In genomic region chr5:120464627-120465280, GRCh38 we compare ENCODE assay signal across 8 cellular contexts. TPM values are rescaled to one million over a fixed set of nuclear protein-coding genes. Genes with fewer than 3 reads are reported as not detected.
DNase-seq lines count a peak whose midpoint lies in the region; ATAC-seq and TF ChIP-seq lines count a peak whose summit lies in the region.

No MANE protein-coding gene starts in this region.

- ATAC-seq in right cardiac atrium (peak; percentile 77 to 78), GM18867 (IDR thresholded peaks at IDR 0.05; ENCODE audit: unreplicated experiment) (no peak)

- TF ChIP-seq CTCF in Calu3 (IDR thresholded peaks at IDR 0.05; ENCODE audit: unreplicated experiment) (no peak), adrenal gland (IDR thresholded peaks at IDR 0.05) (no peak)

- peaks cover 26% of the 10 kb centered on the region for H3K36me3 Mint-ChIP-seq in Calu3 (ENCODE audit: insufficient read depth, unreplicated experiment)

- BruUV-seq in Calu3 (replicated peaks; lab: Mats Ljungman, UMichigan) = no TSS peak

- H3K27ac ChIP-seq in adrenal gland (peak overlapping the region in 3 of 5 donors; percentile 19 to 72 (median 60)), right cardiac atrium (ENCODE audit: low read length) (peak overlapping the region; percentile 16)

- H3K4me1 Mint-ChIP-seq in Calu3 (ENCODE audit: low read depth, unreplicated experiment) = no peaks in the 10 kb centered on the region

- peak; percentile 34 for DNase-seq in Calu3
- DNase-seq in HPDE6-E6E7 (ENCODE audit: extremely low spot score) = peak; percentile 11
- DNase-seq in adrenal gland = peak; percentile 14 to 55 (median 36)
- DNase-seq in right cardiac atrium = peak; percentile 38 to 81 (median 76)
- DNase-seq in putamen (ENCODE audit: low spot score) = peak; percentile 21
- no peak for DNase-seq in stimulated activated naive CD4-positive, alpha-beta T cell treated with Interleukin-2 at 50 U/mL for 16 hours (lab: John Stamatoyannopoulos, UW)
- DNase-seq in activated naive CD4-positive, alpha-beta T cell treated with Interleukin-2 at 50 U/mL for 16 hours = no peak

- intact Hi-C loops in Calu3 (cut with micrococcal nuclease; ENCODE audit: unreplicated experiment) = no loop called here
- intact Hi-C loops in adrenal gland (cut with DNase I) = loop anchor here in 1 of 2 donors (5.0 kb wide), 1 partner anchor 522 kb away; no protein-coding TSS in a partner anchor
- intact Hi-C loops in right cardiac atrium (cut with DNase I) = loop anchor here (5.0 to 10.0 kb wide), 3 partner anchors 410 to 527 kb away; no protein-coding TSS in a partner anchor

- H3K4me1 ChIP-seq in adrenal gland (replicated peaks in 1 of 2) (peaks cover 0 to 12% of the 10 kb centered on the region in 2 donors), right cardiac atrium (ENCODE audit: control insufficient read depth, insufficient read depth, low read length) (no peaks in the 10 kb centered on the region)

- no peaks in the 10 kb centered on the region for H3K9me3 Mint-ChIP-seq in Calu3 (ENCODE audit: low read depth, unreplicated experiment)

- no peaks in the 10 kb centered on the region for H3K27me3 Mint-ChIP-seq in Calu3 (ENCODE audit: unreplicated experiment)

- H3K36me3 ChIP-seq in adrenal gland (replicated peaks in 1 of 2) = no peaks in the 10 kb centered on the region

- CTCF ChIA-PET in Calu3 (lab: Charles Lee) = no interaction called here

- peak overlapping the region; percentile 95 for H3K4me3 Mint-ChIP-seq in Calu3 (ENCODE audit: low read depth, unreplicated experiment)

- no peaks in the 10 kb centered on the region for H3K9me3 ChIP-seq in adrenal gland (replicated peaks in 1 of 3)
- H3K9me3 ChIP-seq in right cardiac atrium (ENCODE audit: control insufficient read depth, low read length) = no peaks in the 10 kb centered on the region

- H3K27me3 ChIP-seq in adrenal gland (no peaks in the 10 kb centered on the region), right cardiac atrium (ENCODE audit: control insufficient read depth, insufficient read depth) (no peaks in the 10 kb centered on the region)

- no peak for TF ChIP-seq POLR2A in adrenal gland (IDR thresholded peaks at IDR 0.05)

- peak overlapping the region; percentile 66 for H3K27ac Mint-ChIP-seq in Calu3 (ENCODE audit: unreplicated experiment)

- H3K4me3 ChIP-seq in adrenal gland (peak overlapping the region in 2 of 4 donors; percentile 52 to 65), right cardiac atrium (ENCODE audit: low read length) (peak overlapping the region; percentile 90)

- WGBS in adrenal gland, 4 donors = 0 to 1% (median 0%) methylated on average over 17 to 24 of the region's 24 CpGs
- WGBS in right cardiac atrium = under 1% methylated on average over 24 of the region's 24 CpGs

RNA-seq across cellular contexts. Expression of gene PRR16, which starts 0.7 kb away (rescaled TPM):
- total RNA-seq in Calu3 (2022) (1.5 and 2.9 TPM in 2 replicates), adrenal gland (10 to 100 TPM in 1 of 8 donors, 1 to 10 TPM in 7; 1.7 to 22.6 (median 3.6) TPM), right cardiac atrium (10 to 100 TPM in 2 of 4 donors, 1 to 10 TPM in 2; 6.9 to 13.3 (median 8.9) TPM)
- polyA plus RNA-seq in adrenal gland (1 to 10 TPM; 1.6 to 5.0 (median 2.3) TPM), right cardiac atrium (7.5 TPM)

Comparison
In these comparisons a context has a peak if more than half of its experiments do, and no peak if none do; other contexts are left out.
1. DNase-seq: peak in Calu3 (single experiment), HPDE6-E6E7 (single experiment), adrenal gland (7 of 7), right cardiac atrium (3 of 3) and putamen (single experiment); none in stimulated activated naive CD4-positive, alpha-beta T cell treated with Interleukin-2 at 50 U/mL for 16 hours (single experiment) and activated naive CD4-positive, alpha-beta T cell treated with Interleukin-2 at 50 U/mL for 16 hours (single experiment).